In genomic region chr1:207017615-207018559, GRCh38 we compare ENCODE assay signal across 12 cellular contexts. TPM values are rescaled to one million over a fixed set of nuclear protein-coding genes. Genes with fewer than 3 reads are reported as not detected.
A peak's percentile ranks its signal among the peaks of the same experiment; 100 is the strongest.
DNase-seq lines count a peak whose midpoint lies in the region; ATAC-seq and TF ChIP-seq lines count a peak whose summit lies in the region.
"Had no signal": no experiment of that assay in that cellular context is flagged by ENCODE, and none has a peak within 500 bp of the region (broad histone marks: within the 10 kb centered on the region; RNA-seq: fewer than 3 reads in every experiment).

No MANE protein-coding gene starts in this region.

- DNase-seq in HT-29 (ENCODE audit: low spot score) (peak; percentile 69), prostate gland (ENCODE audit: low spot score) (peak; percentile 63), HFFc6 (no peak), HEK293T (ENCODE audit: extremely low spot score) (no peak)
- DNase-seq: activated CD4-positive, alpha-beta T cell treated with anti-CD3 and anti-CD28 coated beads for 48 hours; EL; NCI-H524 treated with DMSO at 0.1 percent for 48 hours; nephron progenitor cell had no signal

- H3K27me3 Mint-ChIP-seq in HFFc6 (ENCODE audit: insufficient read depth): no peaks in the 10 kb centered on the region; the same call in 1 of the 2 replicates

- POLR2A ChIA-PET in HEK293T (lab: Yijun Ruan, JAX): no interaction called here

- H3K9me3 Mint-ChIP-seq in HFFc6: no peaks in the 10 kb centered on the region
- H3K9me3 Mint-ChIP-seq: nephron progenitor cell had no signal

- no peak for TF ChIP-seq EP300 in gastroesophageal sphincter (IDR thresholded peaks at IDR 0.05)

- H3K27ac Mint-ChIP-seq in HFFc6: no peak overlapping the region
- H3K27ac Mint-ChIP-seq: nephron progenitor cell had no signal

- H3K27me3 ChIP-seq in gastroesophageal sphincter (no peaks in the 10 kb centered on the region), prostate gland (replicated peaks; ENCODE audit: insufficient read depth) (no peaks in the 10 kb centered on the region)

- H3K36me3 ChIP-seq in gastroesophageal sphincter (no peaks in the 10 kb centered on the region), prostate gland (peaks cover 0 to 3% of the 10 kb centered on the region in 2 donors)

- H3K27ac ChIP-seq in gastroesophageal sphincter (no peak overlapping the region), prostate gland (peak overlapping the region; percentile 10 to 41)

- H3K4me3 ChIP-seq in gastroesophageal sphincter: no peak overlapping the region
- no peak overlapping the region for H3K4me3 ChIP-seq in prostate gland

- ATAC-seq in SK-N-SH treated with all-trans-retinoic acid at 6 μM for 48 hours (0 out of 3 replicates have a peak, but pooled peaks have one; percentile 9), gastroesophageal sphincter (peak; percentile 71), GM18909 (IDR thresholded peaks at IDR 0.05; ENCODE audit: poor library complexity, unreplicated experiment) (no peak), HG02763 (IDR thresholded peaks at IDR 0.05; ENCODE audit: unreplicated experiment) (no peak)

- no peak for TF ChIP-seq POLR2A in gastroesophageal sphincter (IDR thresholded peaks at IDR 0.05)
- TF ChIP-seq POLR2A in prostate gland (IDR thresholded peaks at IDR 0.05): no peak

- H3K36me3 Mint-ChIP-seq in HFFc6 (ENCODE audit: low read depth): no peaks in the 10 kb centered on the region

- H3K4me3 Mint-ChIP-seq in HFFc6: no peak overlapping the region
- H3K4me3 Mint-ChIP-seq: nephron progenitor cell had no signal

- WGBS in gastroesophageal sphincter (ENCODE audit: low coverage in 1 of 2), 2 donors: 59 to 72% methylated on average over 5 to 6 of the region's 7 CpGs
- 60% methylated on average over 7 of the region's 7 CpGs for WGBS in prostate gland

- H3K9me3 ChIP-seq in gastroesophageal sphincter (no peaks in the 10 kb centered on the region), prostate gland (no peaks in the 10 kb centered on the region)

- peaks cover 48% of the 10 kb centered on the region for H3K4me1 Mint-ChIP-seq in HFFc6 (ENCODE audit: low read depth)

- CTCF ChIA-PET in HEK293T (lab: Yijun Ruan, JAX): interaction anchor here (1.8 kb wide), 1 partner anchor 14 kb away, joined by 5 read pairs; no protein-coding TSS in a partner anchor

- intact Hi-C loops in prostate gland (cut with DNase I): no loop called here

- TF ChIP-seq CTCF in gastroesophageal sphincter (IDR thresholded peaks at IDR 0.05) (no peak), prostate gland (IDR thresholded peaks at IDR 0.05) (no peak), HFFc6 (IDR thresholded peaks at IDR 0.05) (no peak)

- H3K4me1 ChIP-seq in gastroesophageal sphincter (no peaks in the 10 kb centered on the region), prostate gland (replicated peaks) (no peaks in the 10 kb centered on the region)

TF ChIP-seq in SK-N-SH treated with all-trans-retinoic acid at 6 μM for 48 hours, 23 proteins besides CTCF, POLR2A, EP300 and RAD21 (continues in another document):
- TF ChIP-seq BACH2 (CRISPR knock-in tag; IDR thresholded peaks at IDR 0.05; ENCODE audit: borderline replicate concordance) (no peak), ZNF70 (CRISPR knock-in tag; IDR thresholded peaks at IDR 0.05) (no peak), ZNF565 (CRISPR knock-in tag; conservative IDR thresholded peaks at IDR 0.05; ENCODE audit: low read depth) (no peak), ZC3H10 (CRISPR knock-in tag; IDR thresholded peaks at IDR 0.05) (no peak), PATZ1 (CRISPR knock-in tag; IDR thresholded peaks at IDR 0.05; ENCODE audit: borderline replicate concordance) (no peak), CSDC2 (CRISPR knock-in tag; IDR thresholded peaks at IDR 0.05) (no peak), TOX (CRISPR knock-in tag; IDR thresholded peaks at IDR 0.05; ENCODE audit: borderline replicate concordance) (no peak), TCF4 (CRISPR knock-in tag; IDR thresholded peaks at IDR 0.05; ENCODE audit: borderline replicate concordance) (no peak), SNAI2 (CRISPR knock-in tag; IDR thresholded peaks at IDR 0.05) (no peak), GLIS3 (CRISPR knock-in tag; IDR thresholded peaks at IDR 0.05) (no peak)

TF ChIP-seq in HEK293T, 16 proteins besides CTCF, POLR2A, EP300 and RAD21:
- TF ChIP-seq NFRKB (IDR thresholded peaks at IDR 0.05): no peak
- no peak for TF ChIP-seq LEF1 (IDR thresholded peaks at IDR 0.05; ENCODE audit: borderline replicate concordance)
- no peak for TF ChIP-seq CTBP1 (IDR thresholded peaks at IDR 0.05; ENCODE audit: borderline replicate concordance)
- TF ChIP-seq SP1 (IDR thresholded peaks at IDR 0.05): no peak
- no peak for TF ChIP-seq HDGF (IDR thresholded peaks at IDR 0.05; ENCODE audit: borderline replicate concordance)
- no peak for TF ChIP-seq ELF4 (IDR thresholded peaks at IDR 0.05)
- no peak for TF ChIP-seq BHLHE40 (IDR thresholded peaks at IDR 0.05; ENCODE audit: borderline replicate concordance)
- no peak for TF ChIP-seq FOXM1 (IDR thresholded peaks at IDR 0.05; ENCODE audit: borderline replicate concordance)

RNA-seq across cellular contexts. Expression of gene C1orf116, which starts 14.7 kb away (rescaled TPM):
- total RNA-seq in HT-29 (2014; rRNA removed; shearing (Covaris generic)): 45.7 and 47.1 TPM in 2 replicates
- total RNA-seq in gastroesophageal sphincter: 1 to 10 TPM in 2 of 4 donors, under 1 TPM in 1, not detected in 1; 0.19 to 3.7 (median 1.4) TPM
- 100 to 1,000 TPM in 1 of 2 donors, 10 to 100 TPM in 1; 36.5 to 107 TPM for total RNA-seq in prostate gland
- under 1 TPM; 0.02 to 0.09 (median 0.06) TPM for total RNA-seq in HFFc6 (2021; fragmentation: NEBNext Ultra II Directional; extraction: Animal tissue kit (Norgen Biotek cat#: 25700))

RNA-seq across cellular contexts. Expression of gene YOD1, which starts 33.1 kb away (rescaled TPM):
- 14.3 and 16.2 TPM in 2 replicates for total RNA-seq in HT-29 (2014; rRNA removed; shearing (Covaris generic))
- 10 to 100 TPM in 1 of 4 donors, 1 to 10 TPM in 3; 6.9 to 11.7 (median 8.8) TPM for total RNA-seq in gastroesophageal sphincter
- total RNA-seq in prostate gland: 10 to 100 TPM in 1 of 2 donors, 1 to 10 TPM in 1; 6.2 to 10.8 TPM
- total RNA-seq in HFFc6 (2021; fragmentation: NEBNext Ultra II Directional; extraction: Animal tissue kit (Norgen Biotek cat#: 25700)): 10 to 100 TPM in 1 of 6 experiments, 1 to 10 TPM in 5; 6.5 to 10.6 (median 7.1) TPM

RNA-seq across cellular contexts. Expression of gene PFKFB2, which starts 35.2 kb away (rescaled TPM):
- 11.6 and 13.9 TPM in 2 replicates for total RNA-seq in HT-29 (2014; rRNA removed; shearing (Covaris generic))
- total RNA-seq in gastroesophageal sphincter: 1 to 10 TPM; 3.4 to 6.7 (median 5.3) TPM
- 1 to 10 TPM; 5.6 to 6.1 TPM for total RNA-seq in prostate gland
- 1 to 10 TPM; 2.5 to 7.0 (median 3.2) TPM for total RNA-seq in HFFc6 (2021; fragmentation: NEBNext Ultra II Directional; extraction: Animal tissue kit (Norgen Biotek cat#: 25700))

RNA-seq across cellular contexts. Expression of gene FCAMR, which starts 47.6 kb away (rescaled TPM):
- total RNA-seq in HT-29 (2014; rRNA removed; shearing (Covaris generic)): 0.03 and 0.18 TPM in 2 replicates
- total RNA-seq in gastroesophageal sphincter (under 1 TPM in 1 of 4 donors, not detected in 3; 0.39 TPM), prostate gland (1 to 10 TPM in 1 of 2 donors, not detected in 1; 2.3 TPM)
- not detected for total RNA-seq in HFFc6 (2021; fragmentation: NEBNext Ultra II Directional; extraction: Animal tissue kit (Norgen Biotek cat#: 25700))

Comparison
In these comparisons a context has a peak if more than half of its experiments do, and no peak if none do; other contexts are left out.
1. DNase-seq: peak in HT-29 (single experiment) and prostate gland (single experiment); none in HFFc6 (single experiment) and HEK293T (single experiment).
2. ATAC-seq: peak in SK-N-SH treated with all-trans-retinoic acid at 6 μM for 48 hours (single experiment) and gastroesophageal sphincter (single experiment); none in GM18909 (single experiment) and HG02763 (single experiment).
3. H3K27ac ChIP-seq: peak in prostate gland (2 of 2); none in gastroesophageal sphincter (0 of 4).